1 cellular context compared by ENCODE assay signal in genomic region chr9:136964833-136965422, GRCh38.
TF ChIP-seq lines count a peak whose summit lies in the region.

No MANE protein-coding gene starts in this region.

TF ChIP-seq in HCT116, 20 proteins besides CTCF, POLR2A, EP300 and RAD21 (continued from another document):
- TF ChIP-seq, protein P1, sequence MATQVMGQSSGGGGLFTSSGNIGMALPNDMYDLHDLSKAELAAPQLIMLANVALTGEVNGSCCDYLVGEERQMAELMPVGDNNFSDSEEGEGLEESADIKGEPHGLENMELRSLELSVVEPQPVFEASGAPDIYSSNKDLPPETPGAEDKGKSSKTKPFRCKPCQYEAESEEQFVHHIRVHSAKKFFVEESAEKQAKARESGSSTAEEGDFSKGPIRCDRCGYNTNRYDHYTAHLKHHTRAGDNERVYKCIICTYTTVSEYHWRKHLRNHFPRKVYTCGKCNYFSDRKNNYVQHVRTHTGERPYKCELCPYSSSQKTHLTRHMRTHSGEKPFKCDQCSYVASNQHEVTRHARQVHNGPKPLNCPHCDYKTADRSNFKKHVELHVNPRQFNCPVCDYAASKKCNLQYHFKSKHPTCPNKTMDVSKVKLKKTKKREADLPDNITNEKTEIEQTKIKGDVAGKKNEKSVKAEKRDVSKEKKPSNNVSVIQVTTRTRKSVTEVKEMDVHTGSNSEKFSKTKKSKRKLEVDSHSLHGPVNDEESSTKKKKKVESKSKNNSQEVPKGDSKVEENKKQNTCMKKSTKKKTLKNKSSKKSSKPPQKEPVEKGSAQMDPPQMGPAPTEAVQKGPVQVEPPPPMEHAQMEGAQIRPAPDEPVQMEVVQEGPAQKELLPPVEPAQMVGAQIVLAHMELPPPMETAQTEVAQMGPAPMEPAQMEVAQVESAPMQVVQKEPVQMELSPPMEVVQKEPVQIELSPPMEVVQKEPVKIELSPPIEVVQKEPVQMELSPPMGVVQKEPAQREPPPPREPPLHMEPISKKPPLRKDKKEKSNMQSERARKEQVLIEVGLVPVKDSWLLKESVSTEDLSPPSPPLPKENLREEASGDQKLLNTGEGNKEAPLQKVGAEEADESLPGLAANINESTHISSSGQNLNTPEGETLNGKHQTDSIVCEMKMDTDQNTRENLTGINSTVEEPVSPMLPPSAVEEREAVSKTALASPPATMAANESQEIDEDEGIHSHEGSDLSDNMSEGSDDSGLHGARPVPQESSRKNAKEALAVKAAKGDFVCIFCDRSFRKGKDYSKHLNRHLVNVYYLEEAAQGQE (IDR thresholded peaks at IDR 0.05; ENCODE audit: low read depth) = no peak
- no peak for TF ChIP-seq ZFX (IDR thresholded peaks at IDR 0.05)
- no peak for TF ChIP-seq EGR1 (IDR thresholded peaks at IDR 0.05; ENCODE audit: low read depth)
